ENCODE assay signal across 1 cellular context in the genomic region with DNA sequence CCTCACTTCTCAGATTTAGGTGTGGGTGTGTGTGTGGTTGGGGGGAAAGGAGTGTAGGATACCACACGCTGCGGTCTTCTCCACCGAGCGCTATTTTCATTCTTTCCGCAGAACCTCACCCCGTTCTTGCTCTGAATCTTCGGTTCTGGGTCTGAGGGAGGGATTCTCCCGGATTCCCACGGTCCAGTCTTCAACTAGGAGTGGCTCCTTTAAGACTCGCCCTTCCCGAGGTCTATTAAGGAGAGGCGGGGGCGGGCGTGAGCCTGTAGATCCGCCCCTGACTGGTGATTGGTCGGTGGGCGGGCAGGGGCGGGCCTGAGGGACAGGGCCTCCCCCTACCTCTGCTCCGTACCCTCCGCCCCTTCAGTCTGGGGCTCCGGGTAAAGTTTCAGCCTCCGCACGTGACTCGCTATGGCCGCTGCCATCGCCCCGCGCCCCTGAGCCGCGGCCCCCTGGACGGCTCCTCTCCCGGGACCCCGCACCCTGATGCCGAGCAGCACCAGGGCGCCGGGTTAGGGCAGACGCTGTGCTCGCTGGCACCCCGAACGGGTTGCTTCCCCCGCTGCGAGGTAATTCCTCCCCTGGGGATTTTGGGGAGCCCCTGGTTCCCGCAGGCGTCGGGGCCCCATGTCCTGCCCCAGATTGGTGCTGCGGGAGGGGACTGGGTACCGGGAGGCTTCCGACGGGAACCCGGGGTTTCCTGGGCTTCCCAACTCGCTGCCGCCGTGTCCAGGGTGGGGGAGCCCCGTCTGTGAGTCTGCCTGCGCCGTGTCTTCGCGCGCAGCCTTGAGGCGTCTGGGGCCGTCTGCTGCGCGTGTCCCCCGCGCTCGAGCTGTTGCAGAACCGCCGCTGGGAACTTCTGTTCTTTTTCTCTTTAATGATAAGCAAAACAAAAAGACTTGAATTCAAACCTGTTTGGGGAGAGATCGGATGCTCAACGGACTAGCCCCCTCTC.
TF ChIP-seq lines count a peak whose summit lies in the region.

No MANE protein-coding gene starts in this region.

TF ChIP-seq in H1, 55 proteins besides CTCF, POLR2A, EP300 and RAD21:
- TF ChIP-seq BRCA1 (IDR thresholded peaks at IDR 0.05; ENCODE audit: low read depth, low read length), result no peak
- peak; percentile 69 for TF ChIP-seq E2F6 (IDR thresholded peaks at IDR 0.05)
- TF ChIP-seq TBP (IDR thresholded peaks at IDR 0.05; ENCODE audit: low read depth, low read length), result 0 out of 2 replicates have a peak, but pooled peaks have one; percentile 13
- TF ChIP-seq PHF8 (conservative IDR thresholded peaks at IDR 0.05; ENCODE audit: low read depth, low read length), result peak; percentile 60
- no peak for TF ChIP-seq RXRA (IDR thresholded peaks at IDR 0.05; ENCODE audit: insufficient read depth, low read depth, low read length)
- peak; percentile 81; the same call in 1 of the 2 replicates for TF ChIP-seq EGR1 (IDR thresholded peaks at IDR 0.05; ENCODE audit: borderline replicate concordance, low read depth, low read length)
- peak; percentile 43 for TF ChIP-seq EZH2 (IDR thresholded peaks at IDR 0.05; ENCODE audit: low read depth, low read length, severe bottlenecking)
- peak; percentile 97 for TF ChIP-seq KDM4A (IDR thresholded peaks at IDR 0.05; ENCODE audit: low read depth, low read length, severe bottlenecking)
- 0 out of 4 replicates have a peak, but pooled peaks of 1 of the 2 experiments have one; percentile 54 for TF ChIP-seq SIN3A (conservative IDR thresholded peaks at IDR 0.05 in 1 of 2, IDR thresholded peaks at IDR 0.05 in 1 of 2; ENCODE audit: low read depth in 1 of 2, low read length in 2 of 2)
- TF ChIP-seq KDM1A (IDR thresholded peaks at IDR 0.05; ENCODE audit: borderline replicate concordance, low read length), result no peak
- peak; percentile 74 for TF ChIP-seq ASH2L (IDR thresholded peaks at IDR 0.05; ENCODE audit: low read length)
- TF ChIP-seq TAF1 (IDR thresholded peaks at IDR 0.05; ENCODE audit: low read depth, low read length), result peak; percentile 41; the same call in 1 of the 2 replicates
- TF ChIP-seq KDM5A (IDR thresholded peaks at IDR 0.05; ENCODE audit: low read length), result peak; percentile 35; the same call in 1 of the 2 replicates
- no peak for TF ChIP-seq SRF (IDR thresholded peaks at IDR 0.05; ENCODE audit: low read depth, low read length)
- peak; percentile 87 for TF ChIP-seq YY1 (IDR thresholded peaks at IDR 0.05; ENCODE audit: low read depth, low read length)
- TF ChIP-seq TEAD4 (IDR thresholded peaks at IDR 0.05; ENCODE audit: low read depth, low read length), result no peak
- TF ChIP-seq, protein P1, sequence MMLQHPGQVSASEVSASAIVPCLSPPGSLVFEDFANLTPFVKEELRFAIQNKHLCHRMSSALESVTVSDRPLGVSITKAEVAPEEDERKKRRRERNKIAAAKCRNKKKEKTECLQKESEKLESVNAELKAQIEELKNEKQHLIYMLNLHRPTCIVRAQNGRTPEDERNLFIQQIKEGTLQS (IDR thresholded peaks at IDR 0.05; ENCODE audit: insufficient read depth, low read depth, low read length), result peak; percentile 65; the same call in 1 of the 2 replicates
- no peak for TF ChIP-seq FOSL1 (IDR thresholded peaks at IDR 0.05; ENCODE audit: insufficient read depth, low read depth, low read length)
- TF ChIP-seq CTBP2 (IDR thresholded peaks at IDR 0.05; ENCODE audit: borderline replicate concordance, insufficient read depth, insufficient read length, low read length), result no peak
- TF ChIP-seq TAF7 (optimal IDR thresholded peaks at IDR 0.05; ENCODE audit: borderline replicate concordance, low read depth, low read length), result peak; percentile 41
- no peak for TF ChIP-seq SUZ12 (IDR thresholded peaks at IDR 0.05; ENCODE audit: low read length)
- TF ChIP-seq, protein P2, sequence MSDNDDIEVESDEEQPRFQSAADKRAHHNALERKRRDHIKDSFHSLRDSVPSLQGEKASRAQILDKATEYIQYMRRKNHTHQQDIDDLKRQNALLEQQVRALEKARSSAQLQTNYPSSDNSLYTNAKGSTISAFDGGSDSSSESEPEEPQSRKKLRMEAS (IDR thresholded peaks at IDR 0.05), result peak; percentile 80
- TF ChIP-seq USF2 (IDR thresholded peaks at IDR 0.05; ENCODE audit: low read length), result peak; percentile 85
- no peak for TF ChIP-seq GTF2F1 (IDR thresholded peaks at IDR 0.05; ENCODE audit: borderline replicate concordance, low read depth, low read length)
- 0 out of 2 replicates have a peak, but pooled peaks have one; percentile 25 for TF ChIP-seq POLR2AphosphoS5 (IDR thresholded peaks at IDR 0.05; ENCODE audit: low read depth, low read length)
- TF ChIP-seq SAP30 (IDR thresholded peaks at IDR 0.05; ENCODE audit: insufficient read depth, insufficient replicate concordance, low read length), result no peak
- no peak for TF ChIP-seq RFX5 (IDR thresholded peaks at IDR 0.05; ENCODE audit: borderline replicate concordance, low read depth, low read length)
- peak; percentile 54; the same call in 1 of the 2 replicates for TF ChIP-seq RBBP5 (IDR thresholded peaks at IDR 0.05; ENCODE audit: borderline replicate concordance, low read depth, low read length)
- peak; percentile 84 for TF ChIP-seq SP1 (IDR thresholded peaks at IDR 0.05; ENCODE audit: low read depth, low read length)
- TF ChIP-seq, protein P3, sequence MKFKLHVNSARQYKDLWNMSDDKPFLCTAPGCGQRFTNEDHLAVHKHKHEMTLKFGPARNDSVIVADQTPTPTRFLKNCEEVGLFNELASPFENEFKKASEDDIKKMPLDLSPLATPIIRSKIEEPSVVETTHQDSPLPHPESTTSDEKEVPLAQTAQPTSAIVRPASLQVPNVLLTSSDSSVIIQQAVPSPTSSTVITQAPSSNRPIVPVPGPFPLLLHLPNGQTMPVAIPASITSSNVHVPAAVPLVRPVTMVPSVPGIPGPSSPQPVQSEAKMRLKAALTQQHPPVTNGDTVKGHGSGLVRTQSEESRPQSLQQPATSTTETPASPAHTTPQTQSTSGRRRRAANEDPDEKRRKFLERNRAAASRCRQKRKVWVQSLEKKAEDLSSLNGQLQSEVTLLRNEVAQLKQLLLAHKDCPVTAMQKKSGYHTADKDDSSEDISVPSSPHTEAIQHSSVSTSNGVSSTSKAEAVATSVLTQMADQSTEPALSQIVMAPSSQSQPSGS (IDR thresholded peaks at IDR 0.05; ENCODE audit: low read length), result no peak
- no peak for TF ChIP-seq POU5F1 (IDR thresholded peaks at IDR 0.05; ENCODE audit: low read depth, low read length)
- TF ChIP-seq RNF2 (IDR thresholded peaks at IDR 0.05; ENCODE audit: borderline replicate concordance, low read depth, low read length, missing control alignments, poor library complexity, severe bottlenecking), result peak; percentile 43
- no peak for TF ChIP-seq ZNF274 (IDR thresholded peaks at IDR 0.05; ENCODE audit: borderline replicate concordance, extremely low read depth, low read length)
- peak; percentile 56; the same call in 1 of the 2 replicates for TF ChIP-seq SP4 (IDR thresholded peaks at IDR 0.05; ENCODE audit: low read length)
- TF ChIP-seq SP2 (IDR thresholded peaks at IDR 0.05; ENCODE audit: low read length), result no peak
- no peak for TF ChIP-seq SIX5 (IDR thresholded peaks at IDR 0.05; ENCODE audit: low read depth, low read length)
- TF ChIP-seq NANOG (IDR thresholded peaks at IDR 0.05; ENCODE audit: insufficient read depth, low read depth, low read length, poor library complexity, severe bottlenecking), result peak; percentile 15
